8 cellular contexts compared by ENCODE assay signal in genomic region chr21:38126677-38127271, GRCh38.
DNase-seq lines count a peak whose midpoint lies in the region; ATAC-seq and TF ChIP-seq lines count a peak whose summit lies in the region.

No MANE protein-coding gene starts in this region.

- H3K4me3 ChIP-seq in H7 (ENCODE audit: insufficient read depth, low read depth, low read length) = no peak overlapping the region
- no peak overlapping the region for H3K4me3 ChIP-seq in coronary artery

- POLR2A ChIA-PET in WTC11 (lab: Charles Lee) = no interaction called here

- no peaks in the 10 kb centered on the region for H3K27me3 Mint-ChIP-seq in WTC11 (ENCODE audit: low read depth)

- peak; percentile 97 for ATAC-seq in WTC11
- peak; percentile 55 for ATAC-seq in stimulated activated effector memory CD8-positive, alpha-beta T cell treated with anti-CD3 and anti-CD28 coated beads, Interleukin-12 subunit alpha, Interleukin-12 subunit beta, amount 100 ng/mL, for 72 hours

- TF ChIP-seq CTCF in AG09319 (IDR thresholded peaks at IDR 0.05; ENCODE audit: low read depth, low read length) (peak; percentile 83), WTC11 (IDR thresholded peaks at IDR 0.05) (peak; percentile 70), coronary artery (IDR thresholded peaks at IDR 0.05) (peak; percentile 56)

- H3K27me3 ChIP-seq in H7 (ENCODE audit: control insufficient read depth, insufficient read depth, low read length) = no peaks in the 10 kb centered on the region

- H3K36me3 Mint-ChIP-seq in WTC11 = no peaks in the 10 kb centered on the region
- no peaks in the 10 kb centered on the region for H3K36me3 Mint-ChIP-seq in stimulated activated effector memory CD8-positive, alpha-beta T cell treated with anti-CD3 and anti-CD28 coated beads, Interleukin-12 subunit alpha, Interleukin-12 subunit beta, amount 100 ng/mL, for 72 hours

- H3K4me1 Mint-ChIP-seq in WTC11 = no peaks in the 10 kb centered on the region
- no peaks in the 10 kb centered on the region for H3K4me1 Mint-ChIP-seq in stimulated activated effector memory CD8-positive, alpha-beta T cell treated with anti-CD3 and anti-CD28 coated beads, Interleukin-12 subunit alpha, Interleukin-12 subunit beta, amount 100 ng/mL, for 72 hours

- H3K4me3 Mint-ChIP-seq in WTC11 = no peak overlapping the region
- no peak overlapping the region for H3K4me3 Mint-ChIP-seq in stimulated activated effector memory CD8-positive, alpha-beta T cell treated with anti-CD3 and anti-CD28 coated beads, Interleukin-12 subunit alpha, Interleukin-12 subunit beta, amount 100 ng/mL, for 72 hours

- no peaks in the 10 kb centered on the region for H3K36me3 ChIP-seq in H7 (replicated peaks; ENCODE audit: control insufficient read depth, insufficient read depth, low read length)

- CTCF ChIA-PET in WTC11 (lab: Charles Lee) = interaction anchor here (0.6 to 3.3 kb wide), 42 partner anchors 10 to 1011 kb away, joined by 3 to 27 read pairs (median 4); partner anchors contain the start of gene KCNJ6

- H3K9me3 Mint-ChIP-seq in WTC11 = no peaks in the 10 kb centered on the region; the same call in 1 of the 2 replicates
- no peaks in the 10 kb centered on the region for H3K9me3 Mint-ChIP-seq in stimulated activated effector memory CD8-positive, alpha-beta T cell treated with anti-CD3 and anti-CD28 coated beads, Interleukin-12 subunit alpha, Interleukin-12 subunit beta, amount 100 ng/mL, for 72 hours

- no peak for DNase-seq in AG09319 (ENCODE audit: extremely low read depth, low read depth)
- peak; percentile 69 for DNase-seq in H7
- DNase-seq in NCI-H2171 treated with DMSO at 0.1 percent for 48 hours (lab: John Stamatoyannopoulos, UW) = peak; percentile 84
- peak; percentile 83 for DNase-seq in WTC11 (ENCODE audit: low spot score)
- no peak for DNase-seq in coronary artery (ENCODE audit: low spot score)
- DNase-seq in lung microvascular endothelial cell (ENCODE audit: low read depth in 2 of 2) = peak; percentile 52 to 67
- peak; percentile 3 to 56 for DNase-seq in stimulated activated effector memory CD8-positive, alpha-beta T cell treated with anti-CD3 and anti-CD28 coated beads, Interleukin-12 subunit alpha, Interleukin-12 subunit beta, amount 100 ng/mL, for 72 hours (ENCODE audit: low spot score in 2 of 2)
- DNase-seq in epidermal melanocyte (ENCODE audit: insufficient read length, low spot score) = no peak

- H3K27ac ChIP-seq in coronary artery = no peak overlapping the region

- no peak overlapping the region for H3K27ac Mint-ChIP-seq in WTC11
- no peak overlapping the region for H3K27ac Mint-ChIP-seq in stimulated activated effector memory CD8-positive, alpha-beta T cell treated with anti-CD3 and anti-CD28 coated beads, Interleukin-12 subunit alpha, Interleukin-12 subunit beta, amount 100 ng/mL, for 72 hours

TF ChIP-seq in WTC11, 78 proteins besides CTCF, POLR2A, EP300 and RAD21:
- no peak for TF ChIP-seq ZNF263 (CRISPR knock-in tag; IDR thresholded peaks at IDR 0.05; ENCODE audit: low read depth)

Comparison
In these comparisons a context has a peak if more than half of its experiments do, and no peak if none do; other contexts are left out.
1. DNase-seq: peak in H7 (single experiment), NCI-H2171 treated with DMSO at 0.1 percent for 48 hours (single experiment), WTC11 (single experiment), lung microvascular endothelial cell (2 of 2) and stimulated activated effector memory CD8-positive, alpha-beta T cell treated with anti-CD3 and anti-CD28 coated beads, Interleukin-12 subunit alpha, Interleukin-12 subunit beta, amount 100 ng/mL, for 72 hours (2 of 2); none in AG09319 (single experiment), coronary artery (single experiment) and epidermal melanocyte (single experiment).
2. Peak in every context shown above with its lines, with median percentiles within 50 percentile points of each other: CTCF ChIP-seq.